Comparison of ENCODE assay signal across 19 cellular contexts in the genomic region with DNA sequence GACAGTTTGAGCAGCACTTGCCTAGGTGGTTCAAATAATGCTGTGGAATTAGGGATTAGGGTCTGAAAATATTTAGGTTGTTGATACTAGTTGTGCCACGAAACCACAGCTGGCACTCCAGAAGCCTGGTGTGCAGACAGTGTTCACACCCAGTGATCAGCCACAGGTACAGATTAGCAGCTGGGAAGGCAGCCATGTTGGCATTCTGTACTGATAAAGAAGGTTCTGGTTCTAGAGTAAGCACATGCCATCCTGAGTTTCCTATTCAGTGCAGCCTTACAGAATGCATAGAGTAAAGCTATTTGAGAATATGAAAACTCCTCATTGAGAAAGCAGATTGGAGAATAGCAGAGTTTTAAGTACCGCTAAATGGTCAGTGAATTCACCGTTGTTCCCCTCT. TPM values are rescaled to one million over a fixed set of nuclear protein-coding genes. Genes with fewer than 3 reads are reported as not detected.
DNase-seq lines count a peak whose midpoint lies in the region; ATAC-seq and TF ChIP-seq lines count a peak whose summit lies in the region.
"Had no signal": no experiment of that assay in that cellular context is flagged by ENCODE, and none has a peak within 500 bp of the region (broad histone marks: within the 10 kb centered on the region; RNA-seq: fewer than 3 reads in every experiment).

No MANE protein-coding gene starts in this region.

- no peak for TF ChIP-seq POLR2A in esophagus muscularis mucosa (IDR thresholded peaks at IDR 0.05; ENCODE audit: low read depth)

- no peak for DNase-seq in Right ventricle myocardium inferior (ENCODE audit: missing footprints)
- no peak for DNase-seq in left cardiac atrium
- DNase-seq in left ventricle myocardium superior: peak; percentile 39
- no peak for DNase-seq in left ventricle myocardium inferior
- DNase-seq in astrocyte of the hippocampus (ENCODE audit: low read depth, low spot score): peak; percentile 6
- peak; percentile 12 for DNase-seq in esophagus muscularis mucosa (ENCODE audit: extremely low spot score)
- DNase-seq: C1 segment of cervical spinal cord; Calu3; CD4-positive, alpha-beta memory T cell; COR-L47; DMS153; DND-41; GOT3; HFFc6 had no signal

- no peak for TF ChIP-seq EP300 in esophagus muscularis mucosa (IDR thresholded peaks at IDR 0.05)

- H3K9me3 ChIP-seq in left ventricle myocardium inferior (replicated peaks) (peaks cover 8% of the 10 kb centered on the region), esophagus muscularis mucosa (no peaks in the 10 kb centered on the region)
- H3K9me3 ChIP-seq: HAP-1 had no signal

- no peak overlapping the region for H3K4me3 ChIP-seq in left ventricle myocardium inferior
- H3K4me3 ChIP-seq in esophagus muscularis mucosa: no peak overlapping the region
- H3K4me3 ChIP-seq: HAP-1 had no signal

- peaks cover 28% of the 10 kb centered on the region for H3K36me3 ChIP-seq in left ventricle myocardium inferior
- H3K36me3 ChIP-seq in esophagus muscularis mucosa: peaks cover under 1 to 53% (median 26%) of the 10 kb centered on the region in 4 donors

- H3K27ac ChIP-seq in left ventricle myocardium inferior (replicated peaks): no peak overlapping the region
- no peak overlapping the region for H3K27ac ChIP-seq in esophagus muscularis mucosa (replicated peaks in 1 of 4)

- H3K4me1 ChIP-seq in left ventricle myocardium inferior: peaks cover 23% of the 10 kb centered on the region
- peaks cover 0 to 2% (median 0%) of the 10 kb centered on the region in 4 donors for H3K4me1 ChIP-seq in esophagus muscularis mucosa
- H3K4me1 ChIP-seq: HAP-1 had no signal

- H3K27me3 ChIP-seq in left ventricle myocardium inferior (ENCODE audit: low read depth) (no peaks in the 10 kb centered on the region), esophagus muscularis mucosa (no peaks in the 10 kb centered on the region)

- WGBS in esophagus muscularis mucosa: 98% methylated on average over 3 of the region's 3 CpGs

- ATAC-seq in Right ventricle myocardium inferior (peak; percentile 75), left cardiac atrium (no peak), left ventricle myocardium superior (peak; percentile 92), SK-N-SH treated with all-trans-retinoic acid at 6 μM for 48 hours (no peak), HG02970 (IDR thresholded peaks at IDR 0.05; ENCODE audit: low FRiP score, unreplicated experiment) (no peak)

- TF ChIP-seq CTCF in left ventricle myocardium inferior (IDR thresholded peaks at IDR 0.05; ENCODE audit: borderline replicate concordance) (no peak), esophagus muscularis mucosa (IDR thresholded peaks at IDR 0.05) (no peak)

- intact Hi-C loops in Right ventricle myocardium inferior (cut with DNase I): no loop called here
- intact Hi-C loops in left cardiac atrium (cut with DNase I): no loop called here
- intact Hi-C loops in left ventricle myocardium superior (cut with micrococcal nuclease): no loop called here
- intact Hi-C loops in left ventricle myocardium inferior (cut with micrococcal nuclease): no loop called here
- intact Hi-C loops in esophagus muscularis mucosa (cut with DNase I): no loop called here

TF ChIP-seq in SK-N-SH treated with all-trans-retinoic acid at 6 μM for 48 hours, 23 proteins besides CTCF, POLR2A, EP300 and RAD21:
- TF ChIP-seq, protein P1, sequence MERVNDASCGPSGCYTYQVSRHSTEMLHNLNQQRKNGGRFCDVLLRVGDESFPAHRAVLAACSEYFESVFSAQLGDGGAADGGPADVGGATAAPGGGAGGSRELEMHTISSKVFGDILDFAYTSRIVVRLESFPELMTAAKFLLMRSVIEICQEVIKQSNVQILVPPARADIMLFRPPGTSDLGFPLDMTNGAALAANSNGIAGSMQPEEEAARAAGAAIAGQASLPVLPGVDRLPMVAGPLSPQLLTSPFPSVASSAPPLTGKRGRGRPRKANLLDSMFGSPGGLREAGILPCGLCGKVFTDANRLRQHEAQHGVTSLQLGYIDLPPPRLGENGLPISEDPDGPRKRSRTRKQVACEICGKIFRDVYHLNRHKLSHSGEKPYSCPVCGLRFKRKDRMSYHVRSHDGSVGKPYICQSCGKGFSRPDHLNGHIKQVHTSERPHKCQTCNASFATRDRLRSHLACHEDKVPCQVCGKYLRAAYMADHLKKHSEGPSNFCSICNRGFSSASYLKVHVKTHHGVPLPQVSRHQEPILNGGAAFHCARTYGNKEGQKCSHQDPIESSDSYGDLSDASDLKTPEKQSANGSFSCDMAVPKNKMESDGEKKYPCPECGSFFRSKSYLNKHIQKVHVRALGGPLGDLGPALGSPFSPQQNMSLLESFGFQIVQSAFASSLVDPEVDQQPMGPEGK (CRISPR knock-in tag; IDR thresholded peaks at IDR 0.05; ENCODE audit: borderline replicate concordance): no peak
- TF ChIP-seq, protein P2, sequence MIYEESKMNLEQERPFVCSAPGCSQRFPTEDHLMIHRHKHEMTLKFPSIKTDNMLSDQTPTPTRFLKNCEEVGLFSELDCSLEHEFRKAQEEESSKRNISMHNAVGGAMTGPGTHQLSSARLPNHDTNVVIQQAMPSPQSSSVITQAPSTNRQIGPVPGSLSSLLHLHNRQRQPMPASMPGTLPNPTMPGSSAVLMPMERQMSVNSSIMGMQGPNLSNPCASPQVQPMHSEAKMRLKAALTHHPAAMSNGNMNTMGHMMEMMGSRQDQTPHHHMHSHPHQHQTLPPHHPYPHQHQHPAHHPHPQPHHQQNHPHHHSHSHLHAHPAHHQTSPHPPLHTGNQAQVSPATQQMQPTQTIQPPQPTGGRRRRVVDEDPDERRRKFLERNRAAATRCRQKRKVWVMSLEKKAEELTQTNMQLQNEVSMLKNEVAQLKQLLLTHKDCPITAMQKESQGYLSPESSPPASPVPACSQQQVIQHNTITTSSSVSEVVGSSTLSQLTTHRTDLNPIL (CRISPR knock-in tag; IDR thresholded peaks at IDR 0.05; ENCODE audit: low read depth): no peak
- TF ChIP-seq ZFP3 (CRISPR knock-in tag; IDR thresholded peaks at IDR 0.05): no peak
- TF ChIP-seq ZNF8 (CRISPR knock-in tag; IDR thresholded peaks at IDR 0.05): no peak
- no peak for TF ChIP-seq ZNF565 (CRISPR knock-in tag; conservative IDR thresholded peaks at IDR 0.05; ENCODE audit: low read depth)
- TF ChIP-seq, protein P3, sequence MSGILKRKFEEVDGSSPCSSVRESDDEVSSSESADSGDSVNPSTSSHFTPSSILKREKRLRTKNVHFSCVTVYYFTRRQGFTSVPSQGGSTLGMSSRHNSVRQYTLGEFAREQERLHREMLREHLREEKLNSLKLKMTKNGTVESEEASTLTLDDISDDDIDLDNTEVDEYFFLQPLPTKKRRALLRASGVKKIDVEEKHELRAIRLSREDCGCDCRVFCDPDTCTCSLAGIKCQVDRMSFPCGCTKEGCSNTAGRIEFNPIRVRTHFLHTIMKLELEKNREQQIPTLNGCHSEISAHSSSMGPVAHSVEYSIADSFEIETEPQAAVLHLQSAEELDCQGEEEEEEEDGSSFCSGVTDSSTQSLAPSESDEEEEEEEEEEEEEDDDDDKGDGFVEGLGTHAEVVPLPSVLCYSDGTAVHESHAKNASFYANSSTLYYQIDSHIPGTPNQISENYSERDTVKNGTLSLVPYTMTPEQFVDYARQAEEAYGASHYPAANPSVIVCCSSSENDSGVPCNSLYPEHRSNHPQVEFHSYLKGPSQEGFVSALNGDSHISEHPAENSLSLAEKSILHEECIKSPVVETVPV (CRISPR knock-in tag; IDR thresholded peaks at IDR 0.05): no peak
- TF ChIP-seq RARB (CRISPR knock-in tag; IDR thresholded peaks at IDR 0.05): no peak
- no peak for TF ChIP-seq GLIS3 (CRISPR knock-in tag; IDR thresholded peaks at IDR 0.05)
- no peak for TF ChIP-seq ZNF70 (CRISPR knock-in tag; IDR thresholded peaks at IDR 0.05)

RNA-seq across cellular contexts. Expression of a gene that starts 30.0 kb away (rescaled TPM):
- 2.9 TPM for total RNA-seq in Right ventricle myocardium inferior
- 1 to 10 TPM; 6.4 to 6.5 TPM for total RNA-seq in left cardiac atrium
- total RNA-seq in left ventricle myocardium superior: 4.1 TPM
- total RNA-seq in left ventricle myocardium inferior: 4.2 TPM
- 1 to 10 TPM in 2 of 4 donors, under 1 TPM in 2; 0.71 to 2.1 (median 1.2) TPM for total RNA-seq in esophagus muscularis mucosa
- total RNA-seq: A673; CD4-positive, alpha-beta memory T cell; HFFc6 had no signal

RNA-seq across cellular contexts. Expression of a gene that starts 36.3 kb away (rescaled TPM):
- total RNA-seq in Right ventricle myocardium inferior (132 TPM), left cardiac atrium (100 to 1,000 TPM; 117 to 119 TPM), left ventricle myocardium superior (130 TPM), left ventricle myocardium inferior (124 TPM), esophagus muscularis mucosa (10 to 100 TPM; 65.4 to 91.5 (median 73.4) TPM)

RNA-seq across cellular contexts. Expression of a gene that starts 48.5 kb away (rescaled TPM):
- total RNA-seq in Right ventricle myocardium inferior: 0.14 TPM
- under 1 TPM in 1 of 2 donors, not detected in 1; 0.24 TPM for total RNA-seq in left cardiac atrium
- 0.25 TPM for total RNA-seq in left ventricle myocardium superior
- 0.41 TPM for total RNA-seq in left ventricle myocardium inferior
- under 1 TPM in 2 of 4 donors, not detected in 2; 0.17 to 0.52 TPM for total RNA-seq in esophagus muscularis mucosa
- total RNA-seq: A172, A673, Calu3, HFFc6 had no signal

Comparison
In these comparisons a context has a peak if more than half of its experiments do, and no peak if none do; other contexts are left out.
1. ATAC-seq: peak in Right ventricle myocardium inferior (single experiment) and left ventricle myocardium superior (single experiment); none in left cardiac atrium (0 of 2), SK-N-SH treated with all-trans-retinoic acid at 6 μM for 48 hours (single experiment) and HG02970 (single experiment).
2. DNase-seq: peak in left ventricle myocardium superior (single experiment), astrocyte of the hippocampus (single experiment) and esophagus muscularis mucosa (single experiment); none in Right ventricle myocardium inferior (single experiment), left cardiac atrium (single experiment) and left ventricle myocardium inferior (single experiment).